ENCODE assay signal across 25 cellular contexts in the genomic region with DNA sequence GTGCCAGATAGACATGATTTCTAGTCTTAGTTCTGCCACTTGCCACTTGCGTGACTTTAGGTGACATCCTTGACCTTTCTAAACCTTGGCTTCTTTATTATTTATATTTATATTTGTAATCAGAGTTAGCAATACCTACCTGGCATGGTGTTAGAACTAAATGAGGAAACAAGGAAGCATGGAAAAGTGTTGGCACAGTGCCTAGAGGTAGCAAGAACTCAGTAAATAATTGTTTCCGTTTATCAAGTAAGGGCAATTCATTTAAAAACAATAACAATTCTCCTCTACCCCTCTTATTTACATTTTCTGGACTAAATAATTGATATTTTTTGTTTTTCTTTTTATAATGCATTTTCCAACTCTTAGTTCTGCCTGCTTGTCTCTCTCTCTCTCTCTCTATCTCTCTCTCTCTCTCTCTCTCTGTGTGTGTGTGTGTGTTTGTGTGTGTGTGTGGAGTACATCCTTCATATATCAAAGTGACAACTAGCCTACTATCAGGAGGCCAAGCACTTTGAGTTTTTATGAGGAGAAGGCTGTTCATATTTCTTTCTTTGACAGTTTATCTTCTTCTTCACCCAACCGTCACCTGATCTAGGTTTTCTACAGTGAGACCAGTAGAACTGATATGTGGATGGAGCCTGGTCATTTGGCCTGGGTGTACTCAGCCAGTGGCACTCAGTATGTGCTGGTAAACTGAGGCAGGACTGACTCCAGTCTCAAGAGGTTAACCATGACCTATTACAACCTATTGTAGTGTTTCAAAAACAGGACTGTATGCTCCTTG.
"Had no signal": no experiment of that assay in that cellular context is flagged by ENCODE, and none has a peak within 500 bp of the region (broad histone marks: within the 10 kb centered on the region; RNA-seq: fewer than 3 reads in every experiment).

No MANE protein-coding gene starts in this region.

- H3K27ac Mint-ChIP-seq: activated CD4-positive, alpha-beta T cell treated with anti-CD3 and anti-CD28 coated beads, Interleukin-2, amount 10 ng/mL, durations not matched to agents 24 days and 14 days; activated CD8-positive, alpha-beta memory T cell treated with anti-CD3 and anti-CD28 coated beads, Interleukin-2, amount 10 ng/mL, durations not matched to agents 7 days and 5 days; activated naive CD4-positive, alpha-beta T cell treated with anti-CD3 and anti-CD28 coated beads, Interleukin-2, amount 50 U/mL, for 24 hours; activated T-cell treated with anti-CD3 and anti-CD28 coated beads, Interleukin-2, amount 50 U/mL, for 24 hours; activated T-helper 1 cell treated with anti-CD3 and anti-CD28 coated beads, Interleukin-12 subunit alpha, Interleukin-12 subunit beta, Interleukin-2, Interleukin-4 antibody, amounts not matched to agents 30 ng/mL and 10 ng/mL and 1 ng/mL, durations not matched to agents 14 hours and 24 hours and 36 hours; T-helper 1 cell treated with Interleukin-12 subunit alpha and Interleukin-12 subunit beta and Interleukin-4 antibody, amounts not matched to agents 30 μg/mL and 1 μg/mL, for 36 hours; WTC11 had no signal

- DNase-seq: activated CD4-positive, alpha-beta T cell treated with anti-CD3 and anti-CD28 coated beads for 1 hour; activated CD4-positive, alpha-beta T cell treated with anti-CD3 and anti-CD28 coated beads, Interleukin-2, amount 10 ng/mL, durations not matched to agents 24 days and 14 days; activated CD4-positive, alpha-beta T cell treated with anti-CD3 and anti-CD28 coated beads, Interleukin-2, amount 50 U/mL, for 48 hours; activated CD8-positive, alpha-beta memory T cell treated with anti-CD3 and anti-CD28 coated beads, Interleukin-2, amount 10 ng/mL, durations not matched to agents 7 days and 5 days; activated effector memory CD4-positive, alpha-beta T cell treated with Interleukin-2 at 50 U/mL for 16 hours; activated naive CD4-positive, alpha-beta T cell; activated T-cell treated with anti-CD3 and anti-CD28 coated beads, Interleukin-2, amount 50 U/mL, for 24 hours; aorta; caudate nucleus; MG63; MV-4-11; NCI-H1092 treated with DMSO at 0.1 percent for 48 hours; NCI-H1417 treated with DMSO at 0.1 percent for 48 hours; NCI-H1694 treated with DMSO at 0.1 percent for 48 hours; NCI-H2029 treated with DMSO at 0.1 percent for 48 hours; NCI-H748 treated with DMSO at 0.1 percent for 48 hours; Peyer's patch; Right ventricle myocardium superior; SW 1271; T-helper 9 cell had no signal

- H3K36me3 Mint-ChIP-seq: activated CD8-positive, alpha-beta memory T cell treated with anti-CD3 and anti-CD28 coated beads, Interleukin-2, amount 10 ng/mL, durations not matched to agents 7 days and 5 days; activated naive CD4-positive, alpha-beta T cell treated with anti-CD3 and anti-CD28 coated beads, Interleukin-2, amount 50 U/mL, for 24 hours; WTC11 had no signal

- H3K4me1 Mint-ChIP-seq: activated CD4-positive, alpha-beta T cell treated with anti-CD3 and anti-CD28 coated beads, Interleukin-2, amount 10 ng/mL, durations not matched to agents 24 days and 14 days; activated CD8-positive, alpha-beta memory T cell treated with anti-CD3 and anti-CD28 coated beads, Interleukin-2, amount 10 ng/mL, durations not matched to agents 7 days and 5 days; activated naive CD4-positive, alpha-beta T cell treated with anti-CD3 and anti-CD28 coated beads, Interleukin-2, amount 50 U/mL, for 24 hours had no signal

- H3K27me3 Mint-ChIP-seq: activated CD4-positive, alpha-beta T cell treated with anti-CD3 and anti-CD28 coated beads, Interleukin-2, amount 10 ng/mL, durations not matched to agents 24 days and 14 days; activated CD8-positive, alpha-beta memory T cell treated with anti-CD3 and anti-CD28 coated beads, Interleukin-2, amount 10 ng/mL, durations not matched to agents 7 days and 5 days; activated naive CD4-positive, alpha-beta T cell treated with anti-CD3 and anti-CD28 coated beads, Interleukin-2, amount 50 U/mL, for 24 hours; activated T-cell treated with anti-CD3 and anti-CD28 coated beads, Interleukin-2, amount 50 U/mL, for 24 hours had no signal

- H3K4me3 Mint-ChIP-seq: activated CD4-positive, alpha-beta T cell treated with anti-CD3 and anti-CD28 coated beads, Interleukin-2, amount 10 ng/mL, durations not matched to agents 24 days and 14 days; activated CD8-positive, alpha-beta memory T cell treated with anti-CD3 and anti-CD28 coated beads, Interleukin-2, amount 10 ng/mL, durations not matched to agents 7 days and 5 days; activated naive CD4-positive, alpha-beta T cell treated with anti-CD3 and anti-CD28 coated beads, Interleukin-2, amount 50 U/mL, for 24 hours; activated T-cell treated with anti-CD3 and anti-CD28 coated beads, Interleukin-2, amount 50 U/mL, for 24 hours; activated T-helper 1 cell treated with anti-CD3 and anti-CD28 coated beads, Interleukin-12 subunit alpha, Interleukin-12 subunit beta, Interleukin-2, Interleukin-4 antibody, amounts not matched to agents 30 ng/mL and 10 ng/mL and 1 ng/mL, durations not matched to agents 14 hours and 24 hours and 36 hours; T-helper 1 cell treated with Interleukin-12 subunit alpha and Interleukin-12 subunit beta and Interleukin-4 antibody, amounts not matched to agents 30 μg/mL and 1 μg/mL, for 36 hours; WTC11 had no signal

- ATAC-seq: activated CD8-positive, alpha-beta memory T cell treated with anti-CD3 and anti-CD28 coated beads, Interleukin-2, amount 10 ng/mL, durations not matched to agents 7 days and 5 days; SK-N-SH treated with all-trans-retinoic acid at 6 μM for 48 hours; WTC11 had no signal
